ENCODE assay signal across 20 cellular contexts in the genomic region with DNA sequence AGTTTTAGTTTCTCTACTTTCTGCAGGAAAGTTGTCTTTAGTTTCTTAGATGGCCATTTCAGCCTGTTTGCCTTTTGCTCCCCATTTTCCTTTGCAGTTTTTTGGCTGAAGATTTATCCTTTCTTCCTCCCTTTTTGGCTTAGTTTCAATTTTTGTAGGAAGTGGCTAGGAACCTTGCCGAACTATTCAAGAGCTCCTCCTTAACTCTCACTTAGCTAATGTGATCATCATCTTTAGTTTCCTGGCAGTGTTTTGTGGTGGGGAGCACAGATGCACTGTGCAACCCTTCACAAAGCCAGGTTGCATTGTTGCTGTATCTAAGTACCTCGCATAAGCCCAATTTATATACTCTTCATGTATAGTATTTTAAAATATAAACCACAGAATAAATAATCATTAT. TPM values are rescaled to one million over a fixed set of nuclear protein-coding genes. Genes with fewer than 3 reads are reported as not detected.
"Had no signal": no experiment of that assay in that cellular context is flagged by ENCODE, and none has a peak within 500 bp of the region (broad histone marks: within the 10 kb centered on the region; RNA-seq: fewer than 3 reads in every experiment).

No MANE protein-coding gene starts in this region.

- H3K9me3 ChIP-seq: ovary had no signal

- DNase-seq: dermis blood vessel endothelial cell; esophagus squamous epithelium; foreskin melanocyte; head of caudate nucleus; kidney; left cardiac atrium; left ventricle myocardium superior; mesenchymal stem cell; midbrain; nucleus accumbens; ovary; right cardiac atrium; stimulated activated CD4-positive, alpha-beta T cell treated with anti-CD3 and anti-CD28 coated beads, Interleukin-2, amount 100 ng/mL, for 48 hours; stimulated activated naive CD4-positive, alpha-beta T cell treated with Interleukin-2 at 50 U/mL for 16 hours; trophoblast cell had no signal

- H3K36me3 ChIP-seq: esophagus squamous epithelium, neural progenitor cell, ovary had no signal

- H3K27ac Mint-ChIP-seq: natural killer cell treated with Interleukin-12 subunit alpha and Interleukin-12 subunit beta and Interleukin-15 and Interleukin-18, amount 100 ng/mL, for 72 hours; neural progenitor cell had no signal

- H3K9me3 Mint-ChIP-seq: natural killer cell treated with Interleukin-12 subunit alpha and Interleukin-12 subunit beta and Interleukin-15 and Interleukin-18, amount 100 ng/mL, for 72 hours had no signal

- H3K4me1 Mint-ChIP-seq: neural progenitor cell had no signal

- H3K4me3 ChIP-seq: esophagus squamous epithelium, hepatocyte, lung, neural progenitor cell, ovary, smooth muscle cell had no signal

- H3K4me3 Mint-ChIP-seq: natural killer cell treated with Interleukin-12 subunit alpha and Interleukin-12 subunit beta and Interleukin-15 and Interleukin-18, amount 100 ng/mL, for 72 hours; neural progenitor cell had no signal

- H3K27ac ChIP-seq: esophagus squamous epithelium, hepatocyte, neural progenitor cell, ovary had no signal

- H3K4me1 ChIP-seq: neural progenitor cell had no signal

- ATAC-seq: left cardiac atrium; left ventricle myocardium superior; natural killer cell treated with Interleukin-12 subunit alpha and Interleukin-12 subunit beta and Interleukin-15 and Interleukin-18, amount 100 ng/mL, for 72 hours; right cardiac atrium had no signal

- H3K36me3 Mint-ChIP-seq: neural progenitor cell had no signal

- H3K27me3 ChIP-seq: hepatocyte, neural progenitor cell, ovary had no signal

RNA-seq across cellular contexts. Expression of gene CCDC181, which starts 28.8 kb away (rescaled TPM):
- total RNA-seq: dermis blood vessel endothelial cell had no signal
